In genomic region chr18:11948852-11949523, GRCh38 we compare ENCODE assay signal across 15 cellular contexts. TPM values are rescaled to one million over a fixed set of nuclear protein-coding genes. Genes with fewer than 3 reads are reported as not detected.
DNase-seq lines count a peak whose midpoint lies in the region; ATAC-seq, FAIRE-seq and TF ChIP-seq lines count a peak whose summit lies in the region.
"Had no signal": no experiment of that assay in that cellular context is flagged by ENCODE, and none has a peak within 500 bp of the region (broad histone marks: within the 10 kb centered on the region; RNA-seq: fewer than 3 reads in every experiment).

No MANE protein-coding gene starts in this region.

- no peak overlapping the region for H3K4me2 ChIP-seq in PC-3 (ENCODE audit: low read length)
- H3K4me2 ChIP-seq in endothelial cell of umbilical vein (ENCODE audit: insufficient read depth, low read length), result no peak overlapping the region
- H3K4me2 ChIP-seq in neuronal stem cell (ENCODE audit: insufficient read depth, low read length, poor library complexity, severe bottlenecking), result no peak overlapping the region

- H3K4ac ChIP-seq in neuronal stem cell (ENCODE audit: low read length), result no peak overlapping the region

- H3K23ac ChIP-seq in neuronal stem cell (ENCODE audit: low read depth, low read length, poor library complexity), result no peak overlapping the region

- H3K9ac ChIP-seq in PC-3 (ENCODE audit: low read length), result no peak overlapping the region
- no peak overlapping the region for H3K9ac ChIP-seq in endothelial cell of umbilical vein (replicated peaks; ENCODE audit: extremely low read depth, insufficient read depth, low read length)
- H3K9ac ChIP-seq in neuronal stem cell (ENCODE audit: low read depth, low read length, poor library complexity), result no peak overlapping the region

- WGBS in neuronal stem cell (ENCODE audit: extremely low coverage in 2 of 2, insufficient read length in 2 of 2, insufficient replicate concordance in 1 of 2), 2 donors, result no CpG with 5 or more reads among the region's 6 CpGs

- no peak overlapping the region for H4K91ac ChIP-seq in neuronal stem cell (ENCODE audit: low read depth, low read length, poor library complexity)

- no peaks in the 10 kb centered on the region for H3K9me1 ChIP-seq in endothelial cell of umbilical vein (replicated peaks; ENCODE audit: control insufficient read depth, extremely low read depth, insufficient read depth, low read length)

- no peak overlapping the region for H3K14ac ChIP-seq in neuronal stem cell (ENCODE audit: low read length)

- H4K8ac ChIP-seq in neuronal stem cell (ENCODE audit: low read depth, low read length), result no peak overlapping the region

- ATAC-seq in PC-3 (peak; percentile 40; the same call in 1 of the 2 replicates), HG02884 (IDR thresholded peaks at IDR 0.05; ENCODE audit: unreplicated experiment) (no peak), HG03045 (IDR thresholded peaks at IDR 0.05; ENCODE audit: unreplicated experiment) (no peak), HG03439 (IDR thresholded peaks at IDR 0.05; ENCODE audit: unreplicated experiment) (no peak)
- ATAC-seq: activated T-cell treated with anti-CD3 and anti-CD28 coated beads, Interleukin-2, amount 50 U/mL, for 4 hours; foreskin keratinocyte; left cardiac atrium had no signal

- H4K20me1 ChIP-seq in PC-3 (ENCODE audit: low read length), result no peaks in the 10 kb centered on the region
- no peaks in the 10 kb centered on the region for H4K20me1 ChIP-seq in endothelial cell of umbilical vein (replicated peaks; ENCODE audit: control insufficient read depth, extremely low read depth, insufficient read depth, low read length)

- no peaks in the 10 kb centered on the region for H3K79me2 ChIP-seq in ACC112 (ENCODE audit: control insufficient read depth, insufficient read depth, low read length, unreplicated experiment)
- no peaks in the 10 kb centered on the region for H3K79me2 ChIP-seq in PC-3 (ENCODE audit: low read length)
- H3K79me2 ChIP-seq in endothelial cell of umbilical vein (ENCODE audit: control insufficient read depth, insufficient read depth, low read length), result no peaks in the 10 kb centered on the region

- H3K27ac ChIP-seq in ACC112 (ENCODE audit: low read depth, low read length), result 0 out of 2 replicates have a peak overlapping the region, but pooled peaks have one; percentile 21
- H3K27ac ChIP-seq in PC-3 (ENCODE audit: low read length), result no peak overlapping the region
- no peak overlapping the region for H3K27ac ChIP-seq in endothelial cell of umbilical vein (ENCODE audit: insufficient read depth, low read depth, low read length)
- H3K27ac ChIP-seq in neuronal stem cell (replicated peaks; ENCODE audit: low read length), result no peak overlapping the region
- H3K27ac ChIP-seq: foreskin keratinocyte had no signal

- H3K4me3 ChIP-seq in ACC112 (ENCODE audit: low read depth, low read length), result no peak overlapping the region
- no peak overlapping the region for H3K4me3 ChIP-seq in PC-3 (ENCODE audit: low read length)
- no peak overlapping the region for H3K4me3 ChIP-seq in endothelial cell of umbilical vein (replicated peaks in 1 of 3; ENCODE audit: insufficient read depth in 1 of 3, low read depth in 1 of 3, low read length in 3 of 3)
- no peak overlapping the region for H3K4me3 ChIP-seq in neuronal stem cell (ENCODE audit: low read length in 2 of 2)
- H3K4me3 ChIP-seq: thyroid gland had no signal

- H3K18ac ChIP-seq in neuronal stem cell (ENCODE audit: low read length), result peak overlapping the region; percentile 13

- no peaks in the 10 kb centered on the region for H3K79me1 ChIP-seq in neuronal stem cell (ENCODE audit: low read depth, low read length)

- TF ChIP-seq POLR2A in endothelial cell of umbilical vein (IDR thresholded peaks at IDR 0.05; ENCODE audit: low read depth, low read length), result no peak

- no peaks in the 10 kb centered on the region for H3F3A ChIP-seq in PC-3 (ENCODE audit: low read length, unreplicated experiment)

- no peak overlapping the region for H2BK12ac ChIP-seq in neuronal stem cell (ENCODE audit: low read length)

- H3K4me1 ChIP-seq in ACC112 (ENCODE audit: control insufficient read depth, insufficient read depth, low read length, unreplicated experiment) (peaks cover 27% of the 10 kb centered on the region), PC-3 (ENCODE audit: insufficient read depth, low read length) (peaks cover 12% of the 10 kb centered on the region; the same call in 1 of the 2 replicates), endothelial cell of umbilical vein (ENCODE audit: control insufficient read depth, extremely low read depth, insufficient read depth, low read length) (peaks cover 11% of the 10 kb centered on the region), neuronal stem cell (ENCODE audit: control insufficient read depth in 2 of 2, insufficient read depth in 1 of 2, low read depth in 1 of 2, low read length in 2 of 2) (peaks cover 12% of the 10 kb centered on the region in 2 donors)

- intact Hi-C loops in PC-3 (cut with micrococcal nuclease), result no loop called here
- intact Hi-C loops in endothelial cell of umbilical vein (cut with micrococcal nuclease), result no loop called here

- POLR2A ChIA-PET in PC-3 (lab: Charles Lee; ENCODE audit: unreplicated experiment), result no interaction called here
- POLR2A ChIA-PET in endothelial cell of umbilical vein (lab: Charles Lee), result no interaction called here

- dilution Hi-C loops in endothelial cell of umbilical vein (cut with MboI; ENCODE audit: extremely low pct_ligation_motif_present, low sequenced_read_pairs), result no loop called here

- DNase-seq in PC-3, result no peak
- DNase-seq in endothelial cell of umbilical vein (ENCODE audit: low read depth, low spot score), result no peak
- no peak for DNase-seq in neuronal stem cell (ENCODE audit: low spot score)
- no peak for DNase-seq in cerebellar cortex (ENCODE audit: low spot score)
- DNase-seq: activated T-cell treated with anti-CD3 and anti-CD28 coated beads, Interleukin-2, amount 50 U/mL, for 4 hours; foreskin keratinocyte; GF-D8; left cardiac atrium; NCI-H1092 treated with DMSO at 0.1 percent for 48 hours; SHP77; thyroid gland had no signal

- H3K27me3 ChIP-seq in ACC112 (ENCODE audit: insufficient read depth, low read length) (no peaks in the 10 kb centered on the region), PC-3 (ENCODE audit: low read length) (no peaks in the 10 kb centered on the region), endothelial cell of umbilical vein (ENCODE audit: control insufficient read depth in 2 of 2, insufficient read depth in 2 of 2, low read length in 2 of 2) (no peaks in the 10 kb centered on the region), neuronal stem cell (ENCODE audit: control insufficient read depth in 3 of 3, insufficient read depth in 3 of 3, low read depth in 1 of 3, low read length in 3 of 3) (no peaks in the 10 kb centered on the region)
- H3K27me3 ChIP-seq: foreskin keratinocyte, thyroid gland had no signal

- FAIRE-seq in endothelial cell of umbilical vein (lab: Jason Lieb, UNC), result no peak

- H2BK15ac ChIP-seq in neuronal stem cell (ENCODE audit: low read length), result no peak overlapping the region

- H2BK5ac ChIP-seq in neuronal stem cell (ENCODE audit: low read length), result no peak overlapping the region

- TF ChIP-seq CTCF in PC-3 (conservative IDR thresholded peaks at IDR 0.05; ENCODE audit: low read depth, low read length), result no peak
- TF ChIP-seq CTCF in endothelial cell of umbilical vein (IDR thresholded peaks at IDR 0.05; ENCODE audit: extremely low read depth in 1 of 2, insufficient read depth in 1 of 2, low read depth in 1 of 2, low read length in 2 of 2), result no peak

- no peaks in the 10 kb centered on the region for H3K36me3 ChIP-seq in ACC112 (ENCODE audit: insufficient read depth, low read length)
- no peaks in the 10 kb centered on the region for H3K36me3 ChIP-seq in PC-3 (ENCODE audit: low read depth, low read length)
- no peaks in the 10 kb centered on the region for H3K36me3 ChIP-seq in endothelial cell of umbilical vein (ENCODE audit: control insufficient read depth in 2 of 2, extremely low read depth in 1 of 2, insufficient read depth in 2 of 2, low read length in 2 of 2)
- no peaks in the 10 kb centered on the region for H3K36me3 ChIP-seq in neuronal stem cell (replicated peaks in 1 of 2; ENCODE audit: control insufficient read depth in 2 of 2, insufficient read depth in 2 of 2, low read length in 2 of 2)
- H3K36me3 ChIP-seq: thyroid gland had no signal

- H2AK5ac ChIP-seq in neuronal stem cell (ENCODE audit: low read depth, low read length), result no peak overlapping the region

- no TSS peak for BruUV-seq in PC-3 (replicated peaks; lab: Mats Ljungman, UMichigan)
- no TSS peak for BruUV-seq in endothelial cell of umbilical vein (replicated peaks; lab: Mats Ljungman, UMichigan)

- H3K9me2 ChIP-seq in PC-3 (replicated peaks; ENCODE audit: low read length), result no peaks in the 10 kb centered on the region

- H2AFZ ChIP-seq in ACC112 (ENCODE audit: low read length, unreplicated experiment) (peak overlapping the region; percentile 32), PC-3 (ENCODE audit: low read length) (no peak overlapping the region), endothelial cell of umbilical vein (ENCODE audit: low read depth, low read length) (peak overlapping the region; percentile 36), neuronal stem cell (ENCODE audit: low read length) (no peak overlapping the region)

- no peak overlapping the region for H2BK120ac ChIP-seq in neuronal stem cell (ENCODE audit: low read depth, low read length)

- H3K9me3 ChIP-seq in PC-3 (ENCODE audit: low read length) (no peaks in the 10 kb centered on the region), endothelial cell of umbilical vein (replicated peaks; ENCODE audit: control insufficient read depth, insufficient read depth, low read length) (no peaks in the 10 kb centered on the region), neuronal stem cell (replicated peaks in 1 of 2; ENCODE audit: control insufficient read depth in 2 of 2, insufficient read depth in 1 of 2, low read depth in 1 of 2, low read length in 2 of 2) (no peaks in the 10 kb centered on the region)
- H3K9me3 ChIP-seq: thyroid gland had no signal

- CTCF ChIA-PET in PC-3 (lab: Charles Lee), result no interaction called here
- CTCF ChIA-PET in endothelial cell of umbilical vein (lab: Charles Lee), result interaction anchor here (0.7 to 6.6 kb wide), 3 partner anchors 12 to 90 kb away, joined by 4 to 55 read pairs (median 8); no protein-coding TSS in a partner anchor

RNA-seq across cellular contexts. Expression of gene IMPA2, which starts 32.3 kb away (rescaled TPM):
- total RNA-seq in PC-3 (2014; rRNA removed) (38.2 and 45.6 TPM in 2 replicates), endothelial cell of umbilical vein (7.3 and 8.0 TPM in 2 replicates)
- polyA plus RNA-seq in endothelial cell of umbilical vein, result 5.9 and 6.1 TPM in 2 replicates
- 4.4 and 5.6 TPM in 2 replicates for polyA plus RNA-seq in endothelial cell of umbilical vein (2011; cell fraction: cytosol; rRNA removed)
- 5.6 and 7.8 TPM in 2 replicates for polyA plus RNA-seq in endothelial cell of umbilical vein (2011; cell fraction: nucleus; rRNA removed)
- polyA plus RNA-seq in endothelial cell of umbilical vein (2012), result 6.7 and 8.1 TPM in 2 replicates
- polyA minus RNA-seq in endothelial cell of umbilical vein, result 2.2 and 4.9 TPM in 2 replicates
- polyA minus RNA-seq in endothelial cell of umbilical vein (2011; cell fraction: cytosol; rRNA and poly(A)+ RNA removed), result 111 TPM
- polyA minus RNA-seq in endothelial cell of umbilical vein (2011; cell fraction: nucleus; rRNA and poly(A)+ RNA removed), result 2.1 and 3.1 TPM in 2 replicates
- polyA plus RNA-seq in neuronal stem cell (2013, experiment 1 of 2), result 71.9 TPM
- 69.5 TPM for polyA plus RNA-seq in neuronal stem cell (2013, experiment 2 of 2)

RNA-seq across cellular contexts. Expression of gene MPPE1, which starts 40.9 kb away (rescaled TPM):
- total RNA-seq in PC-3 (2014; rRNA removed) (15.8 and 17.9 TPM in 2 replicates), endothelial cell of umbilical vein (28.8 and 30.6 TPM in 2 replicates)
- polyA plus RNA-seq in endothelial cell of umbilical vein, result 13.4 and 15.2 TPM in 2 replicates
- 11.6 and 12.4 TPM in 2 replicates for polyA plus RNA-seq in endothelial cell of umbilical vein (2011; cell fraction: cytosol; rRNA removed)
- polyA plus RNA-seq in endothelial cell of umbilical vein (2011; cell fraction: nucleus; rRNA removed), result 42.3 and 43.2 TPM in 2 replicates
- 12.1 and 20.8 TPM in 2 replicates for polyA plus RNA-seq in endothelial cell of umbilical vein (2012)
- 18.4 and 26.6 TPM in 2 replicates for polyA minus RNA-seq in endothelial cell of umbilical vein
- polyA minus RNA-seq in endothelial cell of umbilical vein (2011; cell fraction: cytosol; rRNA and poly(A)+ RNA removed), result 9.5 TPM
- 17.7 and 23.9 TPM in 2 replicates for polyA minus RNA-seq in endothelial cell of umbilical vein (2011; cell fraction: nucleus; rRNA and poly(A)+ RNA removed)
- 7.6 TPM for polyA plus RNA-seq in neuronal stem cell (2013, experiment 1 of 2)
- 8.1 TPM for polyA plus RNA-seq in neuronal stem cell (2013, experiment 2 of 2)

Comparison
In these comparisons a context has a peak if more than half of its experiments do, and no peak if none do; other contexts are left out.
1. H2AFZ ChIP-seq: peak in ACC112 (single experiment) and endothelial cell of umbilical vein (single experiment); none in PC-3 (single experiment) and neuronal stem cell (single experiment).